Comparison of ENCODE assay signal across 8 cellular contexts in genomic region chr1:154191990-154192450, GRCh38. TPM values are rescaled to one million over a fixed set of nuclear protein-coding genes. Genes with fewer than 3 reads are reported as not detected.
DNase-seq lines count a peak whose midpoint lies in the region; ATAC-seq and TF ChIP-seq lines count a peak whose summit lies in the region.

Gene TPM3 (minus strand): TSS chr1:154192100. CDS start chr1:154192018, 82 bp downstream.

- H4K20me1 ChIP-seq in OCI-LY7 (ENCODE audit: insufficient read depth, low read length) = no peaks in the 10 kb centered on the region
- no peaks in the 10 kb centered on the region for H4K20me1 ChIP-seq in neural cell (ENCODE audit: insufficient read depth)

- no TSS peak for BruUV-seq in OCI-LY7 (replicated peaks; lab: Mats Ljungman, UMichigan)

- CTCF ChIA-PET in CD4-positive, alpha-beta memory T cell (lab: Charles Lee; ENCODE audit: partially characterized antibody) = no interaction called here
- CTCF ChIA-PET in OCI-LY7 (lab: Charles Lee; ENCODE audit: unreplicated experiment) = no interaction called here

- ATAC-seq in esophagus mucosa = no peak
- no peak for ATAC-seq in GM21786 (IDR thresholded peaks at IDR 0.05; ENCODE audit: unreplicated experiment)
- ATAC-seq in GM18907 (IDR thresholded peaks at IDR 0.05; ENCODE audit: unreplicated experiment) = no peak

- H3K4me3 Mint-ChIP-seq in CD4-positive, alpha-beta memory T cell = no peak within 1 kb of the TSS

- H3K9me2 ChIP-seq in OCI-LY7 (ENCODE audit: insufficient read depth, low read length) (no peaks in the 10 kb centered on the region), neural cell (ENCODE audit: insufficient read depth, low read length) (no peaks in the 10 kb centered on the region)

- peak within 1 kb of the TSS in 1 of 7 donors; percentile 3 for H3K27ac Mint-ChIP-seq in CD4-positive, alpha-beta memory T cell

- no peak for DNase-seq in CD4-positive, alpha-beta memory T cell
- DNase-seq in OCI-LY7 (ENCODE audit: low spot score) (no peak), NCI-H2227 treated with DMSO at 0.1 percent for 48 hours (lab: John Stamatoyannopoulos, UW) (no peak), hepatic stellate cell (ENCODE audit: low spot score) (no peak)

- H2AFZ ChIP-seq in OCI-LY7 (ENCODE audit: low read length) (no peak within 1 kb of the TSS), neural cell (ENCODE audit: low read depth, low read length) (no peak within 1 kb of the TSS)

- TF ChIP-seq CTCF in OCI-LY7 (conservative IDR thresholded peaks at IDR 0.05; ENCODE audit: low read length) (no peak), neural cell (IDR thresholded peaks at IDR 0.05; ENCODE audit: poor library complexity, severe bottlenecking) (no peak)

- H3K4me3 ChIP-seq in CD4-positive, alpha-beta memory T cell (ENCODE audit: low read length in 2 of 2) = no peak within 1 kb of the TSS
- H3K4me3 ChIP-seq in OCI-LY7 (ENCODE audit: low read depth, low read length, poor library complexity, severe bottlenecking) (no peak within 1 kb of the TSS), neural cell (ENCODE audit: low read length) (no peak within 1 kb of the TSS)

- H3F3A ChIP-seq in neural cell (ENCODE audit: insufficient read depth, low read length, poor library complexity, severe bottlenecking) = no peaks in the 10 kb centered on the region

- no peak within 1 kb of the TSS for H3K4me2 ChIP-seq in OCI-LY7 (ENCODE audit: low read length)
- H3K4me2 ChIP-seq in neural cell (ENCODE audit: low read length) = no peak within 1 kb of the TSS

- H3K79me2 ChIP-seq in OCI-LY7 (ENCODE audit: insufficient read depth, low read depth, low read length) (no peaks in the 10 kb centered on the region), neural cell (replicated peaks; ENCODE audit: insufficient read depth, low read length) (no peaks in the 10 kb centered on the region)

- TF ChIP-seq EP300 in neural cell (conservative IDR thresholded peaks at IDR 0.05; ENCODE audit: poor library complexity, severe bottlenecking) = no peak

- H3K9me3 Mint-ChIP-seq in CD4-positive, alpha-beta memory T cell = no peaks in the 10 kb centered on the region

- intact Hi-C loops in CD4-positive, alpha-beta memory T cell (cut with micrococcal nuclease) = no loop called here
- intact Hi-C loops in OCI-LY7 (cut with micrococcal nuclease; ENCODE audit: unreplicated experiment) = no loop called here

- H3K36me3 ChIP-seq in CD4-positive, alpha-beta memory T cell (ENCODE audit: insufficient read depth, low read length) = no peaks in the 10 kb centered on the region
- H3K36me3 ChIP-seq in OCI-LY7 (ENCODE audit: insufficient read depth, low read length) = no peaks in the 10 kb centered on the region
- H3K36me3 ChIP-seq in neural cell (ENCODE audit: insufficient read depth, low read length) = no peaks in the 10 kb centered on the region

- no peaks in the 10 kb centered on the region for H3K27me3 ChIP-seq in CD4-positive, alpha-beta memory T cell (ENCODE audit: insufficient read depth, low read length)
- H3K27me3 ChIP-seq in neural cell (ENCODE audit: insufficient read depth, low read depth, low read length) = no peaks in the 10 kb centered on the region

- no peaks in the 10 kb centered on the region for H3K4me1 Mint-ChIP-seq in CD4-positive, alpha-beta memory T cell

- POLR2A ChIA-PET in CD4-positive, alpha-beta memory T cell (lab: Charles Lee; ENCODE audit: partially characterized antibody) = interaction anchor here (1.0 kb wide), 1 partner anchor 16 kb away, joined by 3 read pairs; no protein-coding TSS in a partner anchor
- POLR2A ChIA-PET in OCI-LY7 (lab: Charles Lee) = interaction anchor here (1.2 to 1.3 kb wide), 2 partner anchors 12 to 27 kb away, joined by 3 to 4 read pairs; no protein-coding TSS in a partner anchor

- H3K9me3 ChIP-seq in CD4-positive, alpha-beta memory T cell (ENCODE audit: control insufficient read depth in 1 of 2, low read length in 2 of 2) = no peaks in the 10 kb centered on the region
- no peaks in the 10 kb centered on the region for H3K9me3 ChIP-seq in OCI-LY7 (ENCODE audit: low read length)
- H3K9me3 ChIP-seq in neural cell (ENCODE audit: low read length) = no peaks in the 10 kb centered on the region

- TF ChIP-seq RAD21 in neural cell (conservative IDR thresholded peaks at IDR 0.05) = no peak

- no peaks in the 10 kb centered on the region for H3K4me1 ChIP-seq in CD4-positive, alpha-beta memory T cell (ENCODE audit: insufficient read depth, low read length)
- H3K4me1 ChIP-seq in OCI-LY7 (ENCODE audit: insufficient read depth, low read length, poor library complexity, severe bottlenecking) = no peaks in the 10 kb centered on the region

- no peak within 1 kb of the TSS for H3K27ac ChIP-seq in CD4-positive, alpha-beta memory T cell (ENCODE audit: low read depth, low read length)
- H3K27ac ChIP-seq in OCI-LY7 (ENCODE audit: low read depth, low read length, poor library complexity, severe bottlenecking) = no peak within 1 kb of the TSS
- H3K27ac ChIP-seq in neural cell (ENCODE audit: low read length) = no peak within 1 kb of the TSS

- H3K9ac ChIP-seq in neural cell (ENCODE audit: low read length) = no peak within 1 kb of the TSS

- H3K27me3 Mint-ChIP-seq in CD4-positive, alpha-beta memory T cell = peaks cover 9 to 10% of the 10 kb centered on the region in 2 donors

- H3K36me3 Mint-ChIP-seq in CD4-positive, alpha-beta memory T cell = no peaks in the 10 kb centered on the region

TF ChIP-seq in neural cell, 6 proteins besides CTCF, POLR2A, EP300 and RAD21:
- TF ChIP-seq SMC3 (conservative IDR thresholded peaks at IDR 0.05; ENCODE audit: poor library complexity) (no peak), POLR2AphosphoS5 (IDR thresholded peaks at IDR 0.05) (no peak), MXI1 (conservative IDR thresholded peaks at IDR 0.05; ENCODE audit: poor library complexity, severe bottlenecking) (no peak), TAF1 (IDR thresholded peaks at IDR 0.05; ENCODE audit: low read depth) (no peak), REST (IDR thresholded peaks at IDR 0.05; ENCODE audit: borderline replicate concordance) (no peak), EZH2 (IDR thresholded peaks at IDR 0.05; ENCODE audit: borderline replicate concordance, insufficient read depth, low read length, poor library complexity, severe bottlenecking) (no peak)

RNA-seq across cellular contexts. Expression of gene TPM3, which starts in this region (rescaled TPM):
- total RNA-seq in CD4-positive, alpha-beta memory T cell = 100 to 1,000 TPM; 311 to 312 TPM
- 1,000 to 10,000 TPM in 1 of 2 donors, 100 to 1,000 TPM in 1; 860 to 1,209 TPM for polyA plus RNA-seq in CD4-positive, alpha-beta memory T cell
- total RNA-seq in OCI-LY7 (2014; rRNA removed; shearing (Covaris generic)) = 235 and 359 TPM in 2 replicates
- total RNA-seq in OCI-LY7 (2022) = 417 and 420 TPM in 2 replicates
- 213 TPM for total RNA-seq in esophagus mucosa
- polyA plus RNA-seq in neural cell = 339 and 356 TPM in 2 replicates
- 205 and 256 TPM in 2 replicates for polyA minus RNA-seq in neural cell
